14 cellular contexts compared by ENCODE assay signal in genomic region chr3:46944191-46944590, GRCh38. TPM values are rescaled to one million over a fixed set of nuclear protein-coding genes. Genes with fewer than 3 reads are reported as not detected.
A peak's percentile ranks its signal among the peaks of the same experiment; 100 is the strongest.
DNase-seq lines count a peak whose midpoint lies in the region; ATAC-seq, FAIRE-seq and TF ChIP-seq lines count a peak whose summit lies in the region.
"Had no signal": no experiment of that assay in that cellular context is flagged by ENCODE, and none has a peak within 500 bp of the region (broad histone marks: within the 10 kb centered on the region; RNA-seq: fewer than 3 reads in every experiment).

No MANE protein-coding gene starts in this region.

- CTCF ChIA-PET in A549 (lab: Yijun Ruan, JAX) = interaction anchor here (1.0 to 5.4 kb wide), 3 partner anchors 11 to 30 kb away, joined by 3 to 32 read pairs (median 4); no protein-coding TSS in a partner anchor
- CTCF ChIA-PET in naive thymus-derived CD4-positive, alpha-beta T cell (lab: Charles Lee) = no interaction called here

- H3K27me3 ChIP-seq in Peyer's patch (no peaks in the 10 kb centered on the region), esophagus squamous epithelium (no peaks in the 10 kb centered on the region)
- no peaks in the 10 kb centered on the region for H3K27me3 ChIP-seq in naive thymus-derived CD4-positive, alpha-beta T cell (ENCODE audit: control insufficient read depth in 2 of 2, insufficient read depth in 2 of 2, low read length in 2 of 2)

- DNase-seq in A549 (ENCODE audit: low read depth in 1 of 2, low spot score in 1 of 2) = peak in 1 of 2 experiments; percentile 35
- no peak for DNase-seq in Peyer's patch
- DNase-seq in esophagus squamous epithelium (lab: John Stamatoyannopoulos, UW) = no peak
- no peak for DNase-seq in naive thymus-derived CD4-positive, alpha-beta T cell
- DNase-seq in NCI-H187 treated with DMSO at 0.1 percent for 48 hours (lab: John Stamatoyannopoulos, UW) = no peak
- no peak for DNase-seq in NCI-H526 treated with DMSO at 0.1 percent for 48 hours (lab: John Stamatoyannopoulos, UW)
- DNase-seq: foreskin fibroblast; NCI-H1930; SHP77 treated with DMSO at 0.1 percent for 48 hours; stimulated activated CD4-positive, alpha-beta T cell treated with anti-CD3 and anti-CD28 coated beads, Interleukin-2, amount 100 ng/mL, for 48 hours had no signal

- TF ChIP-seq CTCF in A549 (IDR thresholded peaks at IDR 0.05) (no peak), Peyer's patch (IDR thresholded peaks at IDR 0.05) (no peak), esophagus squamous epithelium (IDR thresholded peaks at IDR 0.05) (no peak)

- ATAC-seq in A549 = peak in 1 of 2 experiments; percentile 43; a peak in 3 of 6 replicates
- ATAC-seq in naive thymus-derived CD4-positive, alpha-beta T cell = no peak
- ATAC-seq in GM19463 (IDR thresholded peaks at IDR 0.05; ENCODE audit: unreplicated experiment) = no peak
- ATAC-seq in GM19328 (IDR thresholded peaks at IDR 0.05; ENCODE audit: unreplicated experiment) = no peak

- TF ChIP-seq RAD21 in A549 (conservative IDR thresholded peaks at IDR 0.05 in 1 of 2, IDR thresholded peaks at IDR 0.05 in 1 of 2) = no peak

- H3K4me2 ChIP-seq in A549 = peak overlapping the region; percentile 87

- WGBS in A549 (ENCODE audit: missing lambda C conversion rate) = 33% methylated on average over 5 of the region's 8 CpGs
- 89 to 90% methylated on average over 8 of the region's 8 CpGs for WGBS in esophagus squamous epithelium, 2 donors

- H3K4me3 ChIP-seq in A549 = no peak overlapping the region
- no peak overlapping the region for H3K4me3 ChIP-seq in Peyer's patch
- no peak overlapping the region for H3K4me3 ChIP-seq in esophagus squamous epithelium
- H3K4me3 ChIP-seq in naive thymus-derived CD4-positive, alpha-beta T cell (ENCODE audit: low read length) = no peak overlapping the region

- H3K9me3 ChIP-seq in A549 (no peaks in the 10 kb centered on the region), Peyer's patch (no peaks in the 10 kb centered on the region), esophagus squamous epithelium (no peaks in the 10 kb centered on the region)
- H3K9me3 ChIP-seq in naive thymus-derived CD4-positive, alpha-beta T cell (ENCODE audit: control insufficient read depth in 2 of 3, low read length in 3 of 3) = no peaks in the 10 kb centered on the region

- intact Hi-C loops in esophagus squamous epithelium (cut with DNase I) = no loop called here
- intact Hi-C loops in naive thymus-derived CD4-positive, alpha-beta T cell (cut with micrococcal nuclease) = no loop called here

- H3K9me3 Mint-ChIP-seq in naive thymus-derived CD4-positive, alpha-beta T cell = no peaks in the 10 kb centered on the region

- TF ChIP-seq POLR2A in A549 (IDR thresholded peaks at IDR 0.05; ENCODE audit: low read length) = no peak
- no peak for TF ChIP-seq POLR2A in Peyer's patch (IDR thresholded peaks at IDR 0.05)
- TF ChIP-seq POLR2A in esophagus squamous epithelium (IDR thresholded peaks at IDR 0.05) = no peak

- peak overlapping the region in 6 of 9 donors; percentile 11 to 86 (median 71) for H3K27ac Mint-ChIP-seq in naive thymus-derived CD4-positive, alpha-beta T cell

- H3K36me3 ChIP-seq in Peyer's patch (peaks cover 0 to 18% (median 0%) of the 10 kb centered on the region in 3 donors), esophagus squamous epithelium (peaks cover 0 to 39% (median 18%) of the 10 kb centered on the region in 3 donors)
- peaks cover 0 to 43% (median 15%) of the 10 kb centered on the region in 3 experiments for H3K36me3 ChIP-seq in naive thymus-derived CD4-positive, alpha-beta T cell (ENCODE audit: control insufficient read depth in 2 of 3, insufficient read depth in 3 of 3, low read length in 3 of 3)

- H3K27ac ChIP-seq in A549 (peak overlapping the region; percentile 90 to 97), Peyer's patch (peak overlapping the region in 3 of 4 donors; percentile 81 to 91 (median 90)), esophagus squamous epithelium (peak overlapping the region; percentile 56 to 96 (median 93))
- no peak overlapping the region for H3K27ac ChIP-seq in naive thymus-derived CD4-positive, alpha-beta T cell (ENCODE audit: low read depth, low read length)

- H3K4me1 Mint-ChIP-seq in naive thymus-derived CD4-positive, alpha-beta T cell = peaks cover 60 to 90% (median 77%) of the 10 kb centered on the region in 7 donors

- H3K27me3 Mint-ChIP-seq in naive thymus-derived CD4-positive, alpha-beta T cell = no peaks in the 10 kb centered on the region

- H3K4me3 Mint-ChIP-seq in naive thymus-derived CD4-positive, alpha-beta T cell = no peak overlapping the region

- peaks cover 90% of the 10 kb centered on the region for H3K4me1 ChIP-seq in A549
- H3K4me1 ChIP-seq in Peyer's patch = peaks cover 16 to 93% (median 35%) of the 10 kb centered on the region in 4 donors
- peaks cover 69 to 89% (median 70%) of the 10 kb centered on the region in 3 donors for H3K4me1 ChIP-seq in esophagus squamous epithelium
- peaks cover 27 to 47% of the 10 kb centered on the region in 2 donors for H3K4me1 ChIP-seq in naive thymus-derived CD4-positive, alpha-beta T cell (ENCODE audit: control insufficient read depth in 2 of 2, insufficient read depth in 2 of 2, low read length in 2 of 2)

- peaks cover 0 to 33% (median 11%) of the 10 kb centered on the region in 5 donors for H3K36me3 Mint-ChIP-seq in naive thymus-derived CD4-positive, alpha-beta T cell

- POLR2A ChIA-PET in A549 (lab: Yijun Ruan, JAX) = interaction anchor here (0.9 to 2.0 kb wide), 2 partner anchors 9 to 35 kb away, joined by 3 to 5 read pairs; partner anchors contain the start of gene NBEAL2
- POLR2A ChIA-PET in naive thymus-derived CD4-positive, alpha-beta T cell (lab: Charles Lee) = no interaction called here

- TF ChIP-seq EP300 in A549 (IDR thresholded peaks at IDR 0.05) = no peak

- no peak for FAIRE-seq in A549 (lab: Jason Lieb, UNC)
- FAIRE-seq: bronchial epithelial cell, HTR-8/SVneo had no signal

TF ChIP-seq in A549, 52 proteins besides CTCF, POLR2A, EP300 and RAD21:
- TF ChIP-seq KDM5A (IDR thresholded peaks at IDR 0.05) = no peak
- TF ChIP-seq HES2 (IDR thresholded peaks at IDR 0.05) = no peak
- TF ChIP-seq RARB (CRISPR knock-in tag; IDR thresholded peaks at IDR 0.05) = no peak
- TF ChIP-seq CHD4 (IDR thresholded peaks at IDR 0.05; ENCODE audit: borderline replicate concordance) = no peak
- TF ChIP-seq SREBF2 (IDR thresholded peaks at IDR 0.05) = no peak
- no peak for TF ChIP-seq ATOH8 (CRISPR knock-in tag; IDR thresholded peaks at IDR 0.05; ENCODE audit: low read depth)
- TF ChIP-seq EHF (CRISPR knock-in tag; IDR thresholded peaks at IDR 0.05) = no peak

RNA-seq across cellular contexts. Expression of gene CCDC12, which starts 32.4 kb away (rescaled TPM):
- polyA plus RNA-seq in A549 (2011; rRNA removed) = 21.7 and 34.8 TPM in 2 replicates
- polyA plus RNA-seq in A549 (2012; cell fraction: cytosol; rRNA removed) = 53.8 and 83.7 TPM in 2 replicates
- 44.0 and 54.7 TPM in 2 replicates for polyA plus RNA-seq in A549 (2012; cell fraction: nucleus; rRNA removed)
- polyA plus RNA-seq in A549 (2017; fragmentation: RNase III; extraction: RNeasy Plus Mini Kit Qiagen cat#74134 plus additional on column Dnase treatment) = 74.2 to 81.0 TPM (median 79.2 TPM) in 3 replicates
- 30.5 and 33.9 TPM in 2 replicates for polyA minus RNA-seq in A549 (2011; rRNA and poly(A)+ RNA removed)
- 10 to 100 TPM; 41.7 to 90.0 (median 59.2) TPM for total RNA-seq in Peyer's patch
- total RNA-seq in esophagus squamous epithelium = 10 to 100 TPM; 55.5 to 87.5 (median 67.5) TPM
- total RNA-seq in naive thymus-derived CD4-positive, alpha-beta T cell = 10 to 100 TPM; 51.6 to 61.5 (median 56.9) TPM
- 100 to 1,000 TPM in 1 of 2 donors, 10 to 100 TPM in 1; 88.2 to 115 TPM for polyA plus RNA-seq in naive thymus-derived CD4-positive, alpha-beta T cell

RNA-seq across cellular contexts. Expression of gene NBEAL2, which starts 35.3 kb away (rescaled TPM):
- 9.6 and 13.3 TPM in 2 replicates for polyA plus RNA-seq in A549 (2011; rRNA removed)
- 45.5 and 60.4 TPM in 2 replicates for polyA plus RNA-seq in A549 (2012; cell fraction: cytosol; rRNA removed)
- polyA plus RNA-seq in A549 (2012; cell fraction: nucleus; rRNA removed) = 409 and 469 TPM in 2 replicates
- 43.4 to 54.0 TPM (median 47.3 TPM) in 3 replicates for polyA plus RNA-seq in A549 (2017; fragmentation: RNase III; extraction: RNeasy Plus Mini Kit Qiagen cat#74134 plus additional on column Dnase treatment)
- 14.9 and 24.5 TPM in 2 replicates for polyA minus RNA-seq in A549 (2011; rRNA and poly(A)+ RNA removed)
- total RNA-seq in Peyer's patch = 100 to 1,000 TPM; 111 to 304 (median 229) TPM
- total RNA-seq in esophagus squamous epithelium = 100 to 1,000 TPM; 128 to 297 (median 185) TPM
- 100 to 1,000 TPM in 2 of 5 experiments, 10 to 100 TPM in 3; 48.8 to 289 (median 94.0) TPM for total RNA-seq in naive thymus-derived CD4-positive, alpha-beta T cell
- 1 to 10 TPM; 1.7 to 4.9 TPM for polyA plus RNA-seq in naive thymus-derived CD4-positive, alpha-beta T cell
